Comparison of ENCODE assay signal across 1 cellular context in genomic region chr2:74482801-74483674, GRCh38.
TF ChIP-seq lines count a peak whose summit lies in the region.

A gene with protein sequence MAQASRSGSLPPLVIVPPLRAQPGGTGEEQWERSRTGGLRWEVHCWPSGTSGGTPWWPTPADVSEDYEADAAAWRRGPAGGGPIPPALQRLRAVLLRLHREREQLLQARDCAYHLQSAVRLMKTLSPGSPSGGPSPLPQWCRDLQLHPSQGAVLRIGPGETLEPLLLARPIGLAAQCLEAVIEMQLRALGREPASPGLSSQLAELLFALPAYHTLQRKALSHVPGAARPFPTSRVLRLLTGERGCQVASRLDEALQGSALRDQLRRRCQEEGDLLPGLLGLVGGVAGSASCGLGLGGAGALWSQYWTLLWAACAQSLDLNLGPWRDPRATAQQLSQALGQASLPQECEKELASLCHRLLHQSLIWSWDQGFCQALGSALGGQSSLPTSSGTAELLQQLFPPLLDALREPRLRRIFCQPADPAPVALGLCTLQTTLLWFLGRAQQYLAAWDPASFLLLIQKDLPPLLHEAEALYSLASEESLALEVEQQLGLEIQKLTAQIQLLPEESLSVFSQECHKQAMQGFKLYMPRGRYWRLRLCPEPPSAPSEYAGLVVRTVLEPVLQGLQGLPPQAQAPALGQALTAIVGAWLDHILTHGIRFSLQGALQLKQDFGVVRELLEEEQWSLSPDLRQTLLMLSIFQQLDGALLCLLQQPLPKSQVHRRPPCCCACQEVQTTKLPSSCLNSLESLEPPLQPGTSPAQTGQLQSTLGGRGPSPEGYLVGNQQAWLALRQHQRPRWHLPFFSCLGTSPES (minus strand): TSS chr2:74482998. CDS start chr2:74482837, 161 bp downstream.
Gene TTC31 (plus strand): TSS chr2:74483081. CDS start chr2:74483096, 15 bp downstream.

TF ChIP-seq in HepG2, 621 proteins besides CTCF, POLR2A, EP300 and RAD21 (continued from another document and continues in another):
- TF ChIP-seq, protein P1, sequence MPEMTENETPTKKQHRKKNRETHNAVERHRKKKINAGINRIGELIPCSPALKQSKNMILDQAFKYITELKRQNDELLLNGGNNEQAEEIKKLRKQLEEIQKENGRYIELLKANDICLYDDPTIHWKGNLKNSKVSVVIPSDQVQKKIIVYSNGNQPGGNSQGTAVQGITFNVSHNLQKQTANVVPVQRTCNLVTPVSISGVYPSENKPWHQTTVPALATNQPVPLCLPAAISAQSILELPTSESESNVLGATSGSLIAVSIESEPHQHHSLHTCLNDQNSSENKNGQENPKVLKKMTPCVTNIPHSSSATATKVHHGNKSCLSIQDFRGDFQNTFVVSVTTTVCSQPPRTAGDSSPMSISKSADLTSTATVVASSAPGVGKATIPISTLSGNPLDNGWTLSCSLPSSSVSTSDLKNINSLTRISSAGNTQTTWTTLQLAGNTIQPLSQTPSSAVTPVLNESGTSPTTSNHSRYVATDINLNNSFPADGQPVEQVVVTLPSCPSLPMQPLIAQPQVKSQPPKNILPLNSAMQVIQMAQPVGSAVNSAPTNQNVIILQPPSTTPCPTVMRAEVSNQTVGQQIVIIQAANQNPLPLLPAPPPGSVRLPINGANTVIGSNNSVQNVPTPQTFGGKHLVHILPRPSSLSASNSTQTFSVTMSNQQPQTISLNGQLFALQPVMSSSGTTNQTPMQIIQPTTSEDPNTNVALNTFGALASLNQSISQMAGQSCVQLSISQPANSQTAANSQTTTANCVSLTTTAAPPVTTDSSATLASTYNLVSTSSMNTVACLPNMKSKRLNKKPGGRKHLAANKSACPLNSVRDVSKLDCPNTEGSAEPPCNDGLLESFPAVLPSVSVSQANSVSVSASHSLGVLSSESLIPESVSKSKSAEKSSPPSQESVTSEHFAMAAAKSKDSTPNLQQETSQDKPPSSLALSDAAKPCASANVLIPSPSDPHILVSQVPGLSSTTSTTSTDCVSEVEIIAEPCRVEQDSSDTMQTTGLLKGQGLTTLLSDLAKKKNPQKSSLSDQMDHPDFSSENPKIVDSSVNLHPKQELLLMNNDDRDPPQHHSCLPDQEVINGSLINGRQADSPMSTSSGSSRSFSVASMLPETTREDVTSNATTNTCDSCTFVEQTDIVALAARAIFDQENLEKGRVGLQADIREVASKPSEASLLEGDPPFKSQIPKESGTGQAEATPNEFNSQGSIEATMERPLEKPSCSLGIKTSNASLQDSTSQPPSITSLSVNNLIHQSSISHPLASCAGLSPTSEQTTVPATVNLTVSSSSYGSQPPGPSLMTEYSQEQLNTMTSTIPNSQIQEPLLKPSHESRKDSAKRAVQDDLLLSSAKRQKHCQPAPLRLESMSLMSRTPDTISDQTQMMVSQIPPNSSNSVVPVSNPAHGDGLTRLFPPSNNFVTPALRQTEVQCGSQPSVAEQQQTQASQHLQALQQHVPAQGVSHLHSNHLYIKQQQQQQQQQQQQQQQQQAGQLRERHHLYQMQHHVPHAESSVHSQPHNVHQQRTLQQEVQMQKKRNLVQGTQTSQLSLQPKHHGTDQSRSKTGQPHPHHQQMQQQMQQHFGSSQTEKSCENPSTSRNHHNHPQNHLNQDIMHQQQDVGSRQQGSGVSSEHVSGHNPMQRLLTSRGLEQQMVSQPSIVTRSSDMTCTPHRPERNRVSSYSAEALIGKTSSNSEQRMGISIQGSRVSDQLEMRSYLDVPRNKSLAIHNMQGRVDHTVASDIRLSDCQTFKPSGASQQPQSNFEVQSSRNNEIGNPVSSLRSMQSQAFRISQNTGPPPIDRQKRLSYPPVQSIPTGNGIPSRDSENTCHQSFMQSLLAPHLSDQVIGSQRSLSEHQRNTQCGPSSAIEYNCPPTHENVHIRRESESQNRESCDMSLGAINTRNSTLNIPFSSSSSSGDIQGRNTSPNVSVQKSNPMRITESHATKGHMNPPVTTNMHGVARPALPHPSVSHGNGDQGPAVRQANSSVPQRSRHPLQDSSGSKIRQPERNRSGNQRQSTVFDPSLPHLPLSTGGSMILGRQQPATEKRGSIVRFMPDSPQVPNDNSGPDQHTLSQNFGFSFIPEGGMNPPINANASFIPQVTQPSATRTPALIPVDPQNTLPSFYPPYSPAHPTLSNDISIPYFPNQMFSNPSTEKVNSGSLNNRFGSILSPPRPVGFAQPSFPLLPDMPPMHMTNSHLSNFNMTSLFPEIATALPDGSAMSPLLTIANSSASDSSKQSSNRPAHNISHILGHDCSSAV (CRISPR knock-in tag; IDR thresholded peaks at IDR 0.05; ENCODE audit: borderline replicate concordance), result no peak; the same call in 1 of the 2 replicates
- no peak for TF ChIP-seq CSRNP2 (CRISPR knock-in tag; conservative IDR thresholded peaks at IDR 0.05; ENCODE audit: low read depth)
- TF ChIP-seq ZNF331 (CRISPR knock-in tag; IDR thresholded peaks at IDR 0.05), result peak; percentile 20
- TF ChIP-seq SNAI1 (CRISPR knock-in tag; IDR thresholded peaks at IDR 0.05; ENCODE audit: borderline replicate concordance), result peak; percentile 96
- TF ChIP-seq YY1 (IDR thresholded peaks at IDR 0.05; ENCODE audit: insufficient read depth, insufficient replicate concordance, low read depth, low read length), result peak; percentile 100
- no peak for TF ChIP-seq GPN1 (CRISPR knock-in tag; IDR thresholded peaks at IDR 0.05; ENCODE audit: borderline replicate concordance)
- TF ChIP-seq MTA1 (CRISPR knock-in tag; IDR thresholded peaks at IDR 0.05; ENCODE audit: borderline replicate concordance), result no peak; the same call in 1 of the 2 replicates
- peak; percentile 69; the same call in 1 of the 2 replicates for TF ChIP-seq HOXA7 (CRISPR knock-in tag; IDR thresholded peaks at IDR 0.05)
- peak; percentile 54 for TF ChIP-seq NFYC (CRISPR knock-in tag; IDR thresholded peaks at IDR 0.05)
- TF ChIP-seq RXRA (CRISPR knock-in tag; IDR thresholded peaks at IDR 0.05), result peak; percentile 86
- TF ChIP-seq ZNF574 (CRISPR knock-in tag; IDR thresholded peaks at IDR 0.05), result peak; percentile 97
- peak; percentile 26 for TF ChIP-seq ZMAT3 (CRISPR knock-in tag; conservative IDR thresholded peaks at IDR 0.05)
- peak; percentile 74; the same call in 1 of the 2 replicates for TF ChIP-seq ZNF589 (CRISPR knock-in tag; conservative IDR thresholded peaks at IDR 0.05)
- 0 out of 2 replicates have a peak, but pooled peaks have one; percentile 66 for TF ChIP-seq MAF1 (CRISPR knock-in tag; IDR thresholded peaks at IDR 0.05; ENCODE audit: borderline replicate concordance)
- TF ChIP-seq ZNF138 (CRISPR knock-in tag; IDR thresholded peaks at IDR 0.05; ENCODE audit: low read depth), result no peak; the same call in 1 of the 2 replicates
- no peak for TF ChIP-seq RFX3 (CRISPR knock-in tag; IDR thresholded peaks at IDR 0.05)
- TF ChIP-seq, protein P2, sequence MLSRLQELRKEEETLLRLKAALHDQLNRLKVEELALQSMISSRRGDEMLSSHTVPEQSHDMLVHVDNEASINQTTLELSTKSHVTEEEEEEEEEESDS (CRISPR knock-in tag; IDR thresholded peaks at IDR 0.05; ENCODE audit: borderline replicate concordance), result no peak; the same call in 1 of the 2 replicates
- peak; percentile 10; the same call in 1 of the 2 replicates for TF ChIP-seq ZC3H4 (CRISPR knock-in tag; IDR thresholded peaks at IDR 0.05; ENCODE audit: borderline replicate concordance)
- TF ChIP-seq ZNF839 (CRISPR knock-in tag; IDR thresholded peaks at IDR 0.05; ENCODE audit: borderline replicate concordance), result peak; percentile 96; the same call in 1 of the 2 replicates
- TF ChIP-seq CHD4 (IDR thresholded peaks at IDR 0.05; ENCODE audit: borderline replicate concordance, low read length), result peak; percentile 72; the same call in 1 of the 2 replicates
- peak; percentile 80 for TF ChIP-seq ARID3A (IDR thresholded peaks at IDR 0.05; ENCODE audit: low read depth, low read length)
- peak; percentile 84 for TF ChIP-seq ZMYM4 (CRISPR knock-in tag; IDR thresholded peaks at IDR 0.05)
- TF ChIP-seq KLF6 (CRISPR knock-in tag; IDR thresholded peaks at IDR 0.05), result peak; percentile 78; the same call in 1 of the 2 replicates
- TF ChIP-seq SAP130 (CRISPR knock-in tag; IDR thresholded peaks at IDR 0.05; ENCODE audit: low read depth), result peak; percentile 99
- TF ChIP-seq ZBTB39 (CRISPR knock-in tag; IDR thresholded peaks at IDR 0.05), result peak; percentile 88; the same call in 1 of the 2 replicates
- peak; percentile 98 for TF ChIP-seq THAP11 (CRISPR knock-in tag; IDR thresholded peaks at IDR 0.05)
- TF ChIP-seq IRF2 (CRISPR knock-in tag; IDR thresholded peaks at IDR 0.05), result peak; percentile 88
- peak; percentile 97 for TF ChIP-seq ZNF350 (CRISPR knock-in tag; IDR thresholded peaks at IDR 0.05; ENCODE audit: borderline replicate concordance, low read depth)
- TF ChIP-seq ZNF3 (CRISPR knock-in tag; IDR thresholded peaks at IDR 0.05), result 0 out of 2 replicates have a peak, but pooled peaks have one; percentile 23
- no peak for TF ChIP-seq GPBP1L1 (CRISPR knock-in tag; IDR thresholded peaks at IDR 0.05)
- no peak for TF ChIP-seq TP53 (CRISPR knock-in tag; conservative IDR thresholded peaks at IDR 0.05)
- TF ChIP-seq, protein P3, sequence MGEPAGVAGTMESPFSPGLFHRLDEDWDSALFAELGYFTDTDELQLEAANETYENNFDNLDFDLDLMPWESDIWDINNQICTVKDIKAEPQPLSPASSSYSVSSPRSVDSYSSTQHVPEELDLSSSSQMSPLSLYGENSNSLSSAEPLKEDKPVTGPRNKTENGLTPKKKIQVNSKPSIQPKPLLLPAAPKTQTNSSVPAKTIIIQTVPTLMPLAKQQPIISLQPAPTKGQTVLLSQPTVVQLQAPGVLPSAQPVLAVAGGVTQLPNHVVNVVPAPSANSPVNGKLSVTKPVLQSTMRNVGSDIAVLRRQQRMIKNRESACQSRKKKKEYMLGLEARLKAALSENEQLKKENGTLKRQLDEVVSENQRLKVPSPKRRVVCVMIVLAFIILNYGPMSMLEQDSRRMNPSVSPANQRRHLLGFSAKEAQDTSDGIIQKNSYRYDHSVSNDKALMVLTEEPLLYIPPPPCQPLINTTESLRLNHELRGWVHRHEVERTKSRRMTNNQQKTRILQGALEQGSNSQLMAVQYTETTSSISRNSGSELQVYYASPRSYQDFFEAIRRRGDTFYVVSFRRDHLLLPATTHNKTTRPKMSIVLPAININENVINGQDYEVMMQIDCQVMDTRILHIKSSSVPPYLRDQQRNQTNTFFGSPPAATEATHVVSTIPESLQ (CRISPR knock-in tag; conservative IDR thresholded peaks at IDR 0.05), result no peak
- no peak for TF ChIP-seq ATF7-NPFF (CRISPR knock-in tag; IDR thresholded peaks at IDR 0.05; ENCODE audit: low read depth)
- TF ChIP-seq DNMT3B (CRISPR knock-in tag; conservative IDR thresholded peaks at IDR 0.05), result no peak
